ENCODE assay signal across 8 cellular contexts in the genomic region with DNA sequence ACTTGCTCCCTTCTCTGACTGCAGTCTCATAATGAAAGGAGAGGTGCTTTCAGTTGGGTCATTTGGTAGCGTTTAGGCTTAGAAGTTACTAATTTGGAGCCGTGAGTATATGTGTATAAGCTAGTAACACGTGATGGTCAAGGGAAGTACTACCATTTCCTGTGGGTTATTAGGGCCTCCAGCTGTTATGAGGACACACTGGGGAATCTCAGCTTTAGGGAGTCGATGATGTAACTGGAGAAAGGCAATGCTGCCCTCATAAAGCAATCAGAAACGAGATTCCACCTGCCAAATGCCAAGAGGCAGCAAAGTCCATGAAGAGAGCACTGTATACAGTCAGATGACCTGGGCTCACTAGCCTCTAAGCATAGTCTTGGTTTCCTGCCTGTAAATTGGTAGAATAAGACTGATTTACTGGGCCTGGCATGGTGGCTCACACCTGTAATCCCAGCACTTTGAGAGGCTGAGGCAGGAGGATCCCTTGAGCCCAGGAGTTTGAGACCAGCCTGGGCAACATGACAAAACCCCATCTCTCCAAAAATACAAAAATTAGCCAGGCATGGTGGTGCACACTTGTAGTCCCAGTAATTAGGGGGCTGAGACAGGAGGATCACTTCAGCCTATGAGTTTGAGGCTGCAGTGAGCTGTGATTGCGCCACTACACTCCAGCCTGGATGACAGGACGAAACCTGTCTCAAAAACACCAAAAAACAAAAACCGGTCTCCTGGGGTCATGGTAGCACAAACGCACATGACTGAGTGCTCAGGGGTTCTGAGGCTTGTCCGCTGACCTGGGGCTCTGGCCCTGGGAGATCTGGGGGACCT. TPM values are rescaled to one million over a fixed set of nuclear protein-coding genes. Genes with fewer than 3 reads are reported as not detected.
DNase-seq lines count a peak whose midpoint lies in the region; ATAC-seq and TF ChIP-seq lines count a peak whose summit lies in the region.

No MANE protein-coding gene starts in this region.

- H3K27me3 Mint-ChIP-seq in activated CD4-positive, alpha-beta T cell treated with anti-CD3 and anti-CD28 coated beads, Interleukin-2, amount 10 ng/mL, durations not matched to agents 24 days and 14 days: no peaks in the 10 kb centered on the region
- H3K27me3 Mint-ChIP-seq in GM23338 (ENCODE audit: insufficient read depth, low read depth, poor library complexity) (peaks cover 11% of the 10 kb centered on the region), mesothelial cell of epicardium (ENCODE audit: low read depth) (no peaks in the 10 kb centered on the region)

- H3K4me3 ChIP-seq in GM23338 (no peak overlapping the region), KMS-11 (IDR thresholded peaks at IDR 0.05; ENCODE audit: insufficient read depth, low read depth, low read length) (no peak overlapping the region), adipocyte (ENCODE audit: low read length) (no peak overlapping the region)

- H3K36me3 ChIP-seq in GM23338 (ENCODE audit: insufficient read depth): peaks cover 18% of the 10 kb centered on the region
- H3K36me3 ChIP-seq in KMS-11 (ENCODE audit: insufficient read depth): peaks cover 6% of the 10 kb centered on the region; the same call in 1 of the 2 replicates
- H3K36me3 ChIP-seq in adipocyte (ENCODE audit: control insufficient read depth, insufficient read depth, low read length, severe bottlenecking): peaks cover 30% of the 10 kb centered on the region

- H3K9me3 Mint-ChIP-seq in activated CD4-positive, alpha-beta T cell treated with anti-CD3 and anti-CD28 coated beads, Interleukin-2, amount 10 ng/mL, durations not matched to agents 24 days and 14 days: no peaks in the 10 kb centered on the region
- H3K9me3 Mint-ChIP-seq in GM23338 (no peaks in the 10 kb centered on the region; the same call in 2 of the 3 replicates), mesothelial cell of epicardium (no peaks in the 10 kb centered on the region)

- no peak overlapping the region for H3K4me3 Mint-ChIP-seq in activated CD4-positive, alpha-beta T cell treated with anti-CD3 and anti-CD28 coated beads, Interleukin-2, amount 10 ng/mL, durations not matched to agents 24 days and 14 days
- H3K4me3 Mint-ChIP-seq in GM23338: no peak overlapping the region; the same call in 2 of the 3 replicates
- no peak overlapping the region for H3K4me3 Mint-ChIP-seq in mesothelial cell of epicardium

- peaks cover 26% of the 10 kb centered on the region for H4K20me1 ChIP-seq in GM23338 (replicated peaks; ENCODE audit: insufficient read depth)
- no peaks in the 10 kb centered on the region for H4K20me1 ChIP-seq in KMS-11 (ENCODE audit: insufficient read depth)

- H3K79me2 ChIP-seq in GM23338 (replicated peaks; ENCODE audit: insufficient read depth): no peaks in the 10 kb centered on the region; the same call in 1 of the 2 replicates
- H3K79me2 ChIP-seq in KMS-11 (ENCODE audit: insufficient read depth, low read depth): no peaks in the 10 kb centered on the region

- no peak overlapping the region for H2AFZ ChIP-seq in GM23338
- H2AFZ ChIP-seq in KMS-11 (ENCODE audit: low read depth): no peak overlapping the region

- TF ChIP-seq CTCF in GM23338 (conservative IDR thresholded peaks at IDR 0.05; ENCODE audit: low read depth in 2 of 2) (no peak), KMS-11 (conservative IDR thresholded peaks at IDR 0.05; ENCODE audit: low read depth, low read length) (no peak), mesothelial cell of epicardium (IDR thresholded peaks at IDR 0.05; ENCODE audit: unreplicated experiment) (no peak)

- H3K27me3 ChIP-seq in GM23338 (ENCODE audit: insufficient read depth): no peaks in the 10 kb centered on the region
- H3K27me3 ChIP-seq in KMS-11 (ENCODE audit: insufficient read depth, low read depth): no peaks in the 10 kb centered on the region
- no peaks in the 10 kb centered on the region for H3K27me3 ChIP-seq in adipocyte (replicated peaks; ENCODE audit: control insufficient read depth, insufficient read depth, low read length)

- DNase-seq in activated CD4-positive, alpha-beta T cell treated with anti-CD3 and anti-CD28 coated beads, Interleukin-2, amount 10 ng/mL, durations not matched to agents 24 days and 14 days: no peak
- no peak for DNase-seq in activated CD4-positive, alpha-beta T cell treated with anti-CD3 and anti-CD28 coated beads for 1 hour
- peak; percentile 37 for DNase-seq in GM23338 (ENCODE audit: low spot score)
- DNase-seq in adipocyte (ENCODE audit: low read depth): peak; percentile 72
- DNase-seq in mesothelial cell of epicardium (ENCODE audit: low spot score in 2 of 2, unreplicated experiment in 2 of 2): no peak
- no peak for DNase-seq in stimulated activated CD4-positive, alpha-beta T cell treated with anti-CD3 and anti-CD28 coated beads, Interleukin-2, amount 100 ng/mL, for 24 hours
- DNase-seq in activated CD4-positive, CD25-positive, alpha-beta regulatory T cell treated with anti-CD3 and anti-CD28 coated beads, Interleukin-2, amount 50 U/mL, for 72 hours: no peak

- intact Hi-C loops in activated CD4-positive, alpha-beta T cell treated with anti-CD3 and anti-CD28 coated beads, Interleukin-2, amount 10 ng/mL, durations not matched to agents 24 days and 14 days (cut with micrococcal nuclease): loop anchor here (5.0 kb wide), 1 partner anchor 76 kb away; no protein-coding TSS in a partner anchor

- no peaks in the 10 kb centered on the region for H3K9me2 ChIP-seq in GM23338 (ENCODE audit: insufficient read depth)

- peaks cover 31% of the 10 kb centered on the region for H3K36me3 Mint-ChIP-seq in activated CD4-positive, alpha-beta T cell treated with anti-CD3 and anti-CD28 coated beads, Interleukin-2, amount 10 ng/mL, durations not matched to agents 24 days and 14 days (ENCODE audit: low read depth)
- H3K36me3 Mint-ChIP-seq in GM23338 (ENCODE audit: low read depth) (peaks cover 36% of the 10 kb centered on the region), mesothelial cell of epicardium (peaks cover 14% of the 10 kb centered on the region)

- peaks cover 2% of the 10 kb centered on the region for H3K4me1 Mint-ChIP-seq in activated CD4-positive, alpha-beta T cell treated with anti-CD3 and anti-CD28 coated beads, Interleukin-2, amount 10 ng/mL, durations not matched to agents 24 days and 14 days
- H3K4me1 Mint-ChIP-seq in GM23338 (peaks cover 25% of the 10 kb centered on the region), mesothelial cell of epicardium (peaks cover 19% of the 10 kb centered on the region)

- no peaks in the 10 kb centered on the region for H3K9me3 ChIP-seq in adipocyte (ENCODE audit: control insufficient read depth, low read length)

- H3K9ac ChIP-seq in KMS-11: no peak overlapping the region
- no peak overlapping the region for H3K9ac ChIP-seq in adipocyte (ENCODE audit: low read length)

- H3K27ac ChIP-seq in GM23338 (ENCODE audit: low read depth) (peak overlapping the region; percentile 87), KMS-11 (peak overlapping the region; percentile 18; the same call in 1 of the 2 replicates)

- no peak overlapping the region for H3K4me2 ChIP-seq in GM23338
- H3K4me2 ChIP-seq in KMS-11: no peak overlapping the region

- H3F3A ChIP-seq in GM23338 (replicated peaks; ENCODE audit: low read depth): peaks cover 46% of the 10 kb centered on the region

- peak; percentile 9 for ATAC-seq in GM23338

- peaks cover 7% of the 10 kb centered on the region for H3K4me1 ChIP-seq in GM23338 (ENCODE audit: insufficient read depth)
- H3K4me1 ChIP-seq in KMS-11 (ENCODE audit: low read depth, poor library complexity, severe bottlenecking): peaks cover 10% of the 10 kb centered on the region
- H3K4me1 ChIP-seq in adipocyte (ENCODE audit: control insufficient read depth, insufficient read depth, low read length): peaks cover 57% of the 10 kb centered on the region

- peak overlapping the region; percentile 7 for H3K27ac Mint-ChIP-seq in activated CD4-positive, alpha-beta T cell treated with anti-CD3 and anti-CD28 coated beads, Interleukin-2, amount 10 ng/mL, durations not matched to agents 24 days and 14 days
- H3K27ac Mint-ChIP-seq in GM23338: peak overlapping the region; percentile 87
- H3K27ac Mint-ChIP-seq in mesothelial cell of epicardium: peak overlapping the region; percentile 75

TF ChIP-seq in GM23338, 12 proteins besides CTCF, POLR2A, EP300 and RAD21 (continues in another document):
- no peak for TF ChIP-seq ZNF114 (CRISPR knock-in tag; IDR thresholded peaks at IDR 0.05)
- no peak for TF ChIP-seq ZNF331 (CRISPR knock-in tag; IDR thresholded peaks at IDR 0.05; ENCODE audit: low read depth)

RNA-seq across cellular contexts. Expression of a gene that starts 53.0 kb away (rescaled TPM):
- total RNA-seq in activated CD4-positive, alpha-beta T cell treated with anti-CD3 and anti-CD28 coated beads, Interleukin-2, amount 10 ng/mL, durations not matched to agents 24 days and 14 days: 621 and 622 TPM in 2 replicates
- total RNA-seq in GM23338 (2014; rRNA removed; shearing (Covaris generic)): 289 and 316 TPM in 2 replicates
- polyA plus RNA-seq in GM23338 (2016; fragmentation: Nextera tagmentation; extraction: Ambion mirVana): 202 and 203 TPM in 2 replicates
- 345 to 384 TPM (median 351 TPM) in 3 replicates for total RNA-seq in mesothelial cell of epicardium

RNA-seq across cellular contexts. Expression of a gene that starts 53.3 kb away (rescaled TPM):
- 38.3 and 42.1 TPM in 2 replicates for total RNA-seq in activated CD4-positive, alpha-beta T cell treated with anti-CD3 and anti-CD28 coated beads, Interleukin-2, amount 10 ng/mL, durations not matched to agents 24 days and 14 days
- total RNA-seq in GM23338 (2014; rRNA removed; shearing (Covaris generic)): 38.1 and 46.9 TPM in 2 replicates
- 23.9 and 28.8 TPM in 2 replicates for polyA plus RNA-seq in GM23338 (2016; fragmentation: Nextera tagmentation; extraction: Ambion mirVana)
- total RNA-seq in mesothelial cell of epicardium: 61.9 to 66.7 TPM (median 62.6 TPM) in 3 replicates

Comparison
In these comparisons a context has a peak if more than half of its experiments do, and no peak if none do; other contexts are left out.
1. DNase-seq: peak in GM23338 (single experiment) and adipocyte (single experiment); none in activated CD4-positive, alpha-beta T cell treated with anti-CD3 and anti-CD28 coated beads, Interleukin-2, amount 10 ng/mL, durations not matched to agents 24 days and 14 days (single experiment), activated CD4-positive, alpha-beta T cell treated with anti-CD3 and anti-CD28 coated beads for 1 hour (single experiment), mesothelial cell of epicardium (0 of 2), stimulated activated CD4-positive, alpha-beta T cell treated with anti-CD3 and anti-CD28 coated beads, Interleukin-2, amount 100 ng/mL, for 24 hours (0 of 2) and activated CD4-positive, CD25-positive, alpha-beta regulatory T cell treated with anti-CD3 and anti-CD28 coated beads, Interleukin-2, amount 50 U/mL, for 72 hours (single experiment).
2. H3K27ac Mint-ChIP-seq: peak in every context shown above with its lines; median percentile 87 in GM23338; 75 in mesothelial cell of epicardium; 7 in activated CD4-positive, alpha-beta T cell treated with anti-CD3 and anti-CD28 coated beads, Interleukin-2, amount 10 ng/mL, durations not matched to agents 24 days and 14 days.